22 cellular contexts compared by ENCODE assay signal in genomic region chr18:49749563-49749962, GRCh38.
A peak's percentile ranks its signal among the peaks of the same experiment; 100 is the strongest.
DNase-seq lines count a peak whose midpoint lies in the region; ATAC-seq, FAIRE-seq and TF ChIP-seq lines count a peak whose summit lies in the region.
"Had no signal": no experiment of that assay in that cellular context is flagged by ENCODE, and none has a peak within 500 bp of the region (broad histone marks: within the 10 kb centered on the region; RNA-seq: fewer than 3 reads in every experiment).

No MANE protein-coding gene starts in this region.

- intact Hi-C loops in HepG2 (cut with micrococcal nuclease; ENCODE audit: unreplicated experiment), result no loop called here

- in situ Hi-C loops in HepG2 (cut with HindIII; ENCODE audit: extremely low pct_ligation_motif_present, low pct_unique_long_range_greater_than_20kb), result no loop called here

- FAIRE-seq in GM12892 (lab: Jason Lieb, UNC) (peak; percentile 60), HepG2 (lab: Jason Lieb, UNC) (no peak)
- FAIRE-seq: A549, D721Med, G401.6, GM19239 had no signal

- H3K79me2 ChIP-seq in neural cell (replicated peaks; ENCODE audit: insufficient read depth, low read length) (no peaks in the 10 kb centered on the region), HepG2 (ENCODE audit: insufficient read depth, low read length) (no peaks in the 10 kb centered on the region)

- no peaks in the 10 kb centered on the region for H3F3A ChIP-seq in neural cell (ENCODE audit: insufficient read depth, low read length, poor library complexity, severe bottlenecking)

- DNase-seq in NCI-H2171 treated with DMSO at 0.1 percent for 48 hours (lab: John Stamatoyannopoulos, UW), result peak; percentile 45
- DNase-seq in NCI-H2171 (lab: John Stamatoyannopoulos, UW), result no peak
- no peak for DNase-seq in GM12892 (ENCODE audit: insufficient read length)
- peak; percentile 22 for DNase-seq in islet precursor cell
- no peak for DNase-seq in NCI-H345 (lab: John Stamatoyannopoulos, UW)
- no peak for DNase-seq in HepG2 (ENCODE audit: low spot score)
- DNase-seq in COR-L47 (lab: John Stamatoyannopoulos, UW), result no peak
- DNase-seq: AML-193; Caco-2; Calu3; CD4-positive, alpha-beta memory T cell; CD8-positive, alpha-beta memory T cell; DMS79 treated with DMSO at 0.1 percent for 48 hours; GF-D8 had no signal

- H3K9me2 ChIP-seq in neural cell (ENCODE audit: insufficient read depth, low read length), result no peaks in the 10 kb centered on the region

- no peak for ATAC-seq in HepG2
- ATAC-seq: A549 had no signal

- H2AFZ ChIP-seq in neural cell (ENCODE audit: low read depth, low read length), result no peak overlapping the region
- no peak overlapping the region for H2AFZ ChIP-seq in HepG2 (ENCODE audit: low read length)

- H4K20me1 ChIP-seq in neural cell (ENCODE audit: insufficient read depth), result no peaks in the 10 kb centered on the region
- no peaks in the 10 kb centered on the region for H4K20me1 ChIP-seq in HepG2 (ENCODE audit: insufficient read depth, low read length)
- H4K20me1 ChIP-seq: BLaER1 treated with 17β-estradiol and CSF1 and Interleukin-3, amounts not matched to agents 10 nM and 100 nM had no signal

- no peak overlapping the region for H3K27ac ChIP-seq in neural cell (ENCODE audit: low read length)
- H3K27ac ChIP-seq in HepG2 (ENCODE audit: extremely low read length, insufficient read depth, low read length), result no peak overlapping the region
- H3K27ac ChIP-seq: 22Rv1; A549; BLaER1 treated with 17β-estradiol and CSF1 and Interleukin-3, amounts not matched to agents 10 nM and 100 nM; C4-2B had no signal

- H3K4me2 ChIP-seq in neural cell (ENCODE audit: low read length) (no peak overlapping the region), HepG2 (ENCODE audit: low read depth, low read length) (no peak overlapping the region)
- H3K4me2 ChIP-seq: A549; BLaER1 treated with 17β-estradiol and CSF1 and Interleukin-3, amounts not matched to agents 10 nM and 100 nM had no signal

- H3K4me3 ChIP-seq in neural cell (ENCODE audit: low read length), result no peak overlapping the region
- H3K4me3 ChIP-seq in HepG2 (replicated peaks in 1 of 3; ENCODE audit: insufficient read depth in 1 of 3, low read depth in 2 of 3, low read length in 3 of 3), result no peak overlapping the region
- H3K4me3 ChIP-seq: A549; BLaER1 treated with 17β-estradiol and CSF1 and Interleukin-3, amounts not matched to agents 10 nM and 100 nM had no signal

- H3K27me3 ChIP-seq in neural cell (ENCODE audit: insufficient read depth, low read depth, low read length) (no peaks in the 10 kb centered on the region), HepG2 (ENCODE audit: control insufficient read depth in 1 of 2, insufficient read depth in 2 of 2, low read length in 2 of 2) (peaks cover 0 to 19% of the 10 kb centered on the region in 2 experiments; a peak in 2 of 5 replicates)
- H3K27me3 ChIP-seq: BLaER1 treated with 17β-estradiol and CSF1 and Interleukin-3, amounts not matched to agents 10 nM and 100 nM had no signal

- TF ChIP-seq POLR2A in GM12892 (IDR thresholded peaks at IDR 0.05; ENCODE audit: low read depth, low read length), result no peak
- no peak for TF ChIP-seq POLR2A in HepG2 (IDR thresholded peaks at IDR 0.05; ENCODE audit: insufficient read depth in 1 of 2, low read depth in 2 of 2, low read length in 2 of 2)

- H3K9ac ChIP-seq in neural cell (ENCODE audit: low read length) (no peak overlapping the region), HepG2 (ENCODE audit: insufficient read depth, low read depth, low read length) (no peak overlapping the region)
- H3K9ac ChIP-seq: BLaER1 treated with 17β-estradiol and CSF1 and Interleukin-3, amounts not matched to agents 10 nM and 100 nM had no signal

- peak; percentile 97 for TF ChIP-seq EP300 in neural cell (conservative IDR thresholded peaks at IDR 0.05; ENCODE audit: poor library complexity, severe bottlenecking)
- TF ChIP-seq EP300 in HepG2 (IDR thresholded peaks at IDR 0.05; ENCODE audit: low read depth in 2 of 2, low read length in 2 of 2), result no peak
- no peak for TF ChIP-seq EP300 in HepG2 (CRISPR knock-in tag; IDR thresholded peaks at IDR 0.05; ENCODE audit: borderline replicate concordance)

- H3K9me3 ChIP-seq in neural cell (ENCODE audit: low read length) (no peaks in the 10 kb centered on the region), HepG2 (ENCODE audit: low read length) (no peaks in the 10 kb centered on the region)
- H3K9me3 ChIP-seq: A549; BLaER1 treated with 17β-estradiol and CSF1 and Interleukin-3, amounts not matched to agents 10 nM and 100 nM; Caco-2 had no signal

- no peak for TF ChIP-seq RAD21 in neural cell (conservative IDR thresholded peaks at IDR 0.05)
- no peak for TF ChIP-seq RAD21 in HepG2 (CRISPR knock-in tag; IDR thresholded peaks at IDR 0.05)

- CTCF ChIA-PET in HepG2 (lab: Yijun Ruan, JAX; ENCODE audit: low intra/inter-chr PET ratio, low total read pairs), result no interaction called here

- POLR2A ChIA-PET in HepG2 (lab: Yijun Ruan, JAX), result no interaction called here

- H3K4me1 ChIP-seq in HepG2 (ENCODE audit: insufficient read depth, low read length), result no peaks in the 10 kb centered on the region
- H3K4me1 ChIP-seq: A549, Caco-2 had no signal

- no TSS peak for BruUV-seq in HepG2 (replicated peaks; lab: Mats Ljungman, UMichigan)

- 46% methylated on average over 8 of the region's 8 CpGs for WGBS in HepG2 (ENCODE audit: low lambda C conversion rate)

- TF ChIP-seq CTCF in neural cell (IDR thresholded peaks at IDR 0.05; ENCODE audit: poor library complexity, severe bottlenecking), result no peak
- TF ChIP-seq CTCF in HepG2 (CRISPR knock-in tag; IDR thresholded peaks at IDR 0.05), result no peak

- H3K36me3 ChIP-seq in neural cell (ENCODE audit: insufficient read depth, low read length) (no peaks in the 10 kb centered on the region), HepG2 (replicated peaks in 1 of 2; ENCODE audit: control insufficient read depth in 1 of 2, insufficient read depth in 2 of 2, low read length in 2 of 2) (no peaks in the 10 kb centered on the region)
- H3K36me3 ChIP-seq: BLaER1 treated with 17β-estradiol and CSF1 and Interleukin-3, amounts not matched to agents 10 nM and 100 nM had no signal

TF ChIP-seq in neural cell, 6 proteins besides CTCF, POLR2A, EP300 and RAD21:
- peak; percentile 78 for TF ChIP-seq POLR2AphosphoS5 (IDR thresholded peaks at IDR 0.05)
- no peak for TF ChIP-seq TAF1 (IDR thresholded peaks at IDR 0.05; ENCODE audit: low read depth)
TF ChIP-seq in neural cell: peak in this region for 1.

TF ChIP-seq in HepG2, 621 proteins besides CTCF, POLR2A, EP300 and RAD21 (continues in another document):
- no peak for TF ChIP-seq ZNF260 (CRISPR knock-in tag; IDR thresholded peaks at IDR 0.05; ENCODE audit: borderline replicate concordance, low read depth)
- TF ChIP-seq HDAC6 (IDR thresholded peaks at IDR 0.05; ENCODE audit: low read depth, low read length), result no peak
- TF ChIP-seq SALL1 (CRISPR knock-in tag; IDR thresholded peaks at IDR 0.05), result no peak
- TF ChIP-seq MED8 (CRISPR knock-in tag; IDR thresholded peaks at IDR 0.05; ENCODE audit: insufficient replicate concordance), result no peak
- no peak for TF ChIP-seq SNAPC5 (CRISPR knock-in tag; IDR thresholded peaks at IDR 0.05; ENCODE audit: borderline replicate concordance)
- TF ChIP-seq ATF1 (CRISPR knock-in tag; IDR thresholded peaks at IDR 0.05), result no peak
- no peak for TF ChIP-seq PRMT3 (CRISPR knock-in tag; IDR thresholded peaks at IDR 0.05; ENCODE audit: borderline replicate concordance, low read depth)
- TF ChIP-seq UBTF (CRISPR knock-in tag; IDR thresholded peaks at IDR 0.05), result no peak
- TF ChIP-seq ZNF746 (CRISPR knock-in tag; IDR thresholded peaks at IDR 0.05), result no peak
- TF ChIP-seq TBX3 (IDR thresholded peaks at IDR 0.05; ENCODE audit: borderline replicate concordance), result no peak
- no peak for TF ChIP-seq ZSCAN31 (CRISPR knock-in tag; IDR thresholded peaks at IDR 0.05; ENCODE audit: low read depth)
- no peak for TF ChIP-seq NCOA1 (CRISPR knock-in tag; IDR thresholded peaks at IDR 0.05)
- no peak for TF ChIP-seq NFE2 (CRISPR knock-in tag; IDR thresholded peaks at IDR 0.05)
- TF ChIP-seq ZNF747 (CRISPR knock-in tag; IDR thresholded peaks at IDR 0.05; ENCODE audit: borderline replicate concordance), result no peak
- no peak for TF ChIP-seq SRF (IDR thresholded peaks at IDR 0.05; ENCODE audit: low read depth, low read length)
- no peak for TF ChIP-seq ATF3 (CRISPR knock-in tag; IDR thresholded peaks at IDR 0.05)
- TF ChIP-seq TFAP4 (IDR thresholded peaks at IDR 0.05; ENCODE audit: borderline replicate concordance, low read depth), result no peak

Comparison
In these comparisons a context has a peak if more than half of its experiments do, and no peak if none do; other contexts are left out.
1. DNase-seq: peak in NCI-H2171 treated with DMSO at 0.1 percent for 48 hours (single experiment) and islet precursor cell (single experiment); none in NCI-H2171 (single experiment), GM12892 (single experiment), NCI-H345 (single experiment), HepG2 (single experiment) and COR-L47 (single experiment).